8 cellular contexts compared by ENCODE assay signal in genomic region chr5:95760291-95761191, GRCh38. TPM values are rescaled to one million over a fixed set of nuclear protein-coding genes. Genes with fewer than 3 reads are reported as not detected.
DNase-seq lines count a peak whose midpoint lies in the region; ATAC-seq, FAIRE-seq and TF ChIP-seq lines count a peak whose summit lies in the region.

No MANE protein-coding gene starts in this region.

- DNase-seq in GM12891 (ENCODE audit: insufficient read length, low spot score) (no peak), kidney tubule cell (ENCODE audit: low spot score) (peak; percentile 94), uterus (no peak), WERI-Rb-1 (no peak)
- DNase-seq in activated naive CD8-positive, alpha-beta T cell treated with anti-CD3 and anti-CD28 coated beads for 36 hours = peak; percentile 10
- DNase-seq in stimulated activated CD8-positive, alpha-beta memory T cell treated with anti-CD3 and anti-CD28 coated beads, Interleukin-4, amount 100 ng/mL, for 48 hours = no peak

- intact Hi-C loops in uterus (cut with DNase I; ENCODE audit: low total_unique reads) = no loop called here

- H3K36me3 Mint-ChIP-seq in activated naive CD8-positive, alpha-beta T cell treated with anti-CD3 and anti-CD28 coated beads for 36 hours = no peaks in the 10 kb centered on the region

- TF ChIP-seq POLR2A in GM12891 (IDR thresholded peaks at IDR 0.05; ENCODE audit: low read depth, low read length) (no peak), uterus (IDR thresholded peaks at IDR 0.05) (no peak)

- peak overlapping the region; percentile 70 for H3K4me3 Mint-ChIP-seq in activated naive CD8-positive, alpha-beta T cell treated with anti-CD3 and anti-CD28 coated beads for 36 hours

- no peaks in the 10 kb centered on the region for H3K4me1 ChIP-seq in uterus

- H3K27ac Mint-ChIP-seq in activated naive CD8-positive, alpha-beta T cell treated with anti-CD3 and anti-CD28 coated beads for 36 hours = peak overlapping the region; percentile 93

- H3K27me3 ChIP-seq in uterus (no peaks in the 10 kb centered on the region), WERI-Rb-1 (ENCODE audit: insufficient read depth, low read depth, severe bottlenecking) (no peaks in the 10 kb centered on the region)

- no peaks in the 10 kb centered on the region for H3K9me3 Mint-ChIP-seq in activated naive CD8-positive, alpha-beta T cell treated with anti-CD3 and anti-CD28 coated beads for 36 hours

- peak; percentile 92 for ATAC-seq in GM21717 (IDR thresholded peaks at IDR 0.05; ENCODE audit: unreplicated experiment)

- H3K27ac ChIP-seq in KOPT-K1 (ENCODE audit: low read depth, low read length, poor library complexity, severe bottlenecking) (peak overlapping the region; percentile 61), uterus (peak overlapping the region; percentile 20), WERI-Rb-1 (no peak overlapping the region)

- no peaks in the 10 kb centered on the region for H3K27me3 Mint-ChIP-seq in activated naive CD8-positive, alpha-beta T cell treated with anti-CD3 and anti-CD28 coated beads for 36 hours

- no peaks in the 10 kb centered on the region for H3K36me3 ChIP-seq in KOPT-K1 (ENCODE audit: insufficient read depth, low read length)
- no peaks in the 10 kb centered on the region for H3K36me3 ChIP-seq in uterus
- H3K36me3 ChIP-seq in WERI-Rb-1 = peaks cover 14% of the 10 kb centered on the region

- H3K4me1 Mint-ChIP-seq in activated naive CD8-positive, alpha-beta T cell treated with anti-CD3 and anti-CD28 coated beads for 36 hours = peaks cover 23% of the 10 kb centered on the region

- TF ChIP-seq CTCF in uterus (IDR thresholded peaks at IDR 0.05) (no peak), WERI-Rb-1 (IDR thresholded peaks at IDR 0.05; ENCODE audit: low read depth, low read length) (no peak)

- H3K9me3 ChIP-seq in KOPT-K1 (ENCODE audit: insufficient read depth, low read length, poor library complexity, severe bottlenecking) (no peaks in the 10 kb centered on the region), uterus (no peaks in the 10 kb centered on the region), WERI-Rb-1 (ENCODE audit: severe bottlenecking) (no peaks in the 10 kb centered on the region)

- FAIRE-seq in GM12891 (lab: Jason Lieb, UNC) = peak; percentile 87

- H3K4me3 ChIP-seq in uterus = no peak overlapping the region
- no peak overlapping the region for H3K4me3 ChIP-seq in WERI-Rb-1 (ENCODE audit: low read depth, low read length)

TF ChIP-seq in GM12891, 5 proteins besides CTCF, POLR2A, EP300 and RAD21:
- TF ChIP-seq TAF1 (IDR thresholded peaks at IDR 0.05; ENCODE audit: low read depth, low read length) = no peak
- peak; percentile 74 for TF ChIP-seq SPI1 (IDR thresholded peaks at IDR 0.05; ENCODE audit: low read depth, low read length)

RNA-seq across cellular contexts. Expression of gene RHOBTB3, which starts 29.4 kb away (rescaled TPM):
- polyA plus RNA-seq in GM12891 (2012; ENCODE audit: low read depth, missing spikeins) = 6.8 TPM
- total RNA-seq in activated naive CD8-positive, alpha-beta T cell treated with anti-CD3 and anti-CD28 coated beads for 36 hours = under 1 TPM; 0.52 to 0.78 TPM
- total RNA-seq in uterus = 100 to 1,000 TPM in 1 of 4 donors, 10 to 100 TPM in 3; 70.6 to 126 (median 80.1) TPM

Comparison
In these comparisons a context has a peak if more than half of its experiments do, and no peak if none do; other contexts are left out.
1. DNase-seq: peak in activated naive CD8-positive, alpha-beta T cell treated with anti-CD3 and anti-CD28 coated beads for 36 hours (single experiment) and kidney tubule cell (single experiment); none in GM12891 (single experiment), uterus (0 of 2), stimulated activated CD8-positive, alpha-beta memory T cell treated with anti-CD3 and anti-CD28 coated beads, Interleukin-4, amount 100 ng/mL, for 48 hours (single experiment) and WERI-Rb-1 (single experiment).
2. RNA of gene RHOBTB3, which starts 29.4 kb away (total RNA-seq): 70.6 to 126 TPM in uterus; 0.52 to 0.78 TPM in activated naive CD8-positive, alpha-beta T cell treated with anti-CD3 and anti-CD28 coated beads for 36 hours; every median in the first group is over 10 times any median in the second.